In genomic region chr19:38644719-38645118, GRCh38 we compare ENCODE assay signal across 22 cellular contexts. TPM values are rescaled to one million over a fixed set of nuclear protein-coding genes. Genes with fewer than 3 reads are reported as not detected.
A peak's percentile ranks its signal among the peaks of the same experiment; 100 is the strongest.
DNase-seq lines count a peak whose midpoint lies in the region; ATAC-seq, FAIRE-seq and TF ChIP-seq lines count a peak whose summit lies in the region.
"Had no signal": no experiment of that assay in that cellular context is flagged by ENCODE, and none has a peak within 500 bp of the region (broad histone marks: within the 10 kb centered on the region; RNA-seq: fewer than 3 reads in every experiment).

No MANE protein-coding gene starts in this region.

- H3K27ac Mint-ChIP-seq in glutamatergic neuron (ENCODE audit: unreplicated experiment), result peak overlapping the region; percentile 82
- no peak overlapping the region for H3K27ac Mint-ChIP-seq in activated naive CD4-positive, alpha-beta T cell treated with anti-CD3 and anti-CD28 coated beads for 36 hours
- H3K27ac Mint-ChIP-seq: activated CD4-positive, alpha-beta T cell treated with anti-CD3 and anti-CD28 coated beads for 36 hours; activated naive CD8-positive, alpha-beta T cell; natural killer cell treated with Interleukin-12 subunit alpha and Interleukin-12 subunit beta and Interleukin-15 and Interleukin-18, amount 100 ng/mL, for 72 hours had no signal

- POLR2A ChIA-PET in HCT116 (lab: Charles Lee), result interaction anchor here (0.7 to 0.9 kb wide), 2 partner anchors 9 to 195 kb away, joined by 3 read pairs; no protein-coding TSS in a partner anchor

- H3K4me3 Mint-ChIP-seq in glutamatergic neuron (ENCODE audit: unreplicated experiment), result no peak overlapping the region
- H3K4me3 Mint-ChIP-seq in activated naive CD4-positive, alpha-beta T cell treated with anti-CD3 and anti-CD28 coated beads for 36 hours, result no peak overlapping the region
- H3K4me3 Mint-ChIP-seq: activated CD4-positive, alpha-beta T cell treated with anti-CD3 and anti-CD28 coated beads for 36 hours; activated naive CD8-positive, alpha-beta T cell; natural killer cell treated with Interleukin-12 subunit alpha and Interleukin-12 subunit beta and Interleukin-15 and Interleukin-18, amount 100 ng/mL, for 72 hours had no signal

- H3K9me3 Mint-ChIP-seq in glutamatergic neuron (ENCODE audit: unreplicated experiment), result peaks cover 17% of the 10 kb centered on the region
- H3K9me3 Mint-ChIP-seq in activated naive CD4-positive, alpha-beta T cell treated with anti-CD3 and anti-CD28 coated beads for 36 hours, result no peaks in the 10 kb centered on the region
- H3K9me3 Mint-ChIP-seq: natural killer cell treated with Interleukin-12 subunit alpha and Interleukin-12 subunit beta and Interleukin-15 and Interleukin-18, amount 100 ng/mL, for 72 hours had no signal

- no peak for ATAC-seq in HCT116
- ATAC-seq: activated CD4-positive, alpha-beta T cell treated with anti-CD3 and anti-CD28 coated beads for 36 hours; natural killer cell treated with Interleukin-12 subunit alpha and Interleukin-12 subunit beta and Interleukin-15 and Interleukin-18, amount 100 ng/mL, for 72 hours had no signal

- H3K27ac ChIP-seq in HCT116 (ENCODE audit: low read depth, low read length), result no peak overlapping the region
- peak overlapping the region; percentile 74 to 83 for H3K27ac ChIP-seq in small intestine (ENCODE audit: low read depth in 1 of 2, low read length in 1 of 2)
- H3K27ac ChIP-seq: ascending aorta had no signal

- no peaks in the 10 kb centered on the region for H4K20me1 ChIP-seq in HCT116 (ENCODE audit: insufficient read depth)

- DNase-seq in HCT116 (ENCODE audit: low read depth, low spot score), result no peak
- peak; percentile 50 for DNase-seq in SW480 (ENCODE audit: low spot score)
- DNase-seq in glutamatergic neuron, result no peak
- DNase-seq in small intestine, result peak; percentile 89
- no peak for DNase-seq in cardiac septum (ENCODE audit: low spot score)
- no peak for DNase-seq in activated naive CD4-positive, alpha-beta T cell treated with anti-CD3 and anti-CD28 coated beads for 36 hours
- DNase-seq in inferior parietal cortex (ENCODE audit: extremely low spot score), result no peak
- DNase-seq: activated CD4-positive, alpha-beta T cell treated with anti-CD3 and anti-CD28 coated beads for 36 hours; cerebellar nuclear complex; DMS 273 treated with DMSO at 0.1 percent for 48 hours; effector memory CD4-positive, alpha-beta T cell; GF-D8; Karpas-422; NCI-H1092; NCI-H1930; NCI-H2227 treated with DMSO at 0.1 percent for 48 hours; NCI-H774; SHP77; stimulated activated CD4-positive, alpha-beta T cell treated with anti-CD3 and anti-CD28 coated beads, Interleukin-1b, Interleukin-23, amount 100 ng/mL, for 48 hours had no signal

- intact Hi-C loops in HCT116 (cut with micrococcal nuclease), result no loop called here
- intact Hi-C loops in cardiac septum (cut with DNase I), result loop anchor here (5.0 to 10.0 kb wide), 3 partner anchors 63 to 208 kb away; partner anchors contain the start of gene ECH1
- intact Hi-C loops in activated naive CD4-positive, alpha-beta T cell treated with anti-CD3 and anti-CD28 coated beads for 36 hours (cut with micrococcal nuclease), result no loop called here

- no peak for FAIRE-seq in small intestine (lab: Jason Lieb, UNC)

- peaks cover 5% of the 10 kb centered on the region for H3K4me1 Mint-ChIP-seq in glutamatergic neuron (ENCODE audit: low read depth, unreplicated experiment)
- peaks cover 19% of the 10 kb centered on the region for H3K4me1 Mint-ChIP-seq in activated naive CD4-positive, alpha-beta T cell treated with anti-CD3 and anti-CD28 coated beads for 36 hours (ENCODE audit: low read depth)

- no peak for TF ChIP-seq POLR2A in HCT116 (IDR thresholded peaks at IDR 0.05; ENCODE audit: borderline replicate concordance, extremely low read depth, insufficient read depth, insufficient read length)

- no TSS peak for BruUV-seq in HCT116 (replicated peaks; lab: Mats Ljungman, UMichigan)

- H3K4me1 ChIP-seq in HCT116 (ENCODE audit: control insufficient read depth in 1 of 2, insufficient read depth in 2 of 2, low read length in 2 of 2) (peaks cover 11 to 37% of the 10 kb centered on the region in 2 experiments), small intestine (ENCODE audit: control insufficient read depth in 2 of 2, insufficient read depth in 1 of 2, low read depth in 1 of 2, low read length in 1 of 2) (peaks cover 6 to 9% of the 10 kb centered on the region in 2 donors)

- no peak overlapping the region for H3K9ac ChIP-seq in HCT116 (ENCODE audit: low read length)

- TF ChIP-seq CTCF in HCT116 (IDR thresholded peaks at IDR 0.05 in 2 of 3, conservative IDR thresholded peaks at IDR 0.05 in 1 of 3; ENCODE audit: borderline replicate concordance in 1 of 3, insufficient read depth in 1 of 3, low read depth in 2 of 3, low read length in 2 of 3) (no peak), glutamatergic neuron (IDR thresholded peaks at IDR 0.05; ENCODE audit: partially characterized antibody, unreplicated experiment) (no peak)

- peaks cover 23% of the 10 kb centered on the region for H3K79me2 ChIP-seq in HCT116 (ENCODE audit: insufficient read depth, low read length)

- 57 to 80% (median 57%) methylated on average over 7 to 8 of the region's 8 CpGs for WGBS in small intestine, 3 donors

- H3K9me2 ChIP-seq in HCT116 (ENCODE audit: insufficient read depth), result no peaks in the 10 kb centered on the region

- H3K36me3 Mint-ChIP-seq in glutamatergic neuron (ENCODE audit: unreplicated experiment), result peaks cover 4% of the 10 kb centered on the region
- H3K36me3 Mint-ChIP-seq in activated naive CD4-positive, alpha-beta T cell treated with anti-CD3 and anti-CD28 coated beads for 36 hours (ENCODE audit: low read depth), result peaks cover 3% of the 10 kb centered on the region

- H3K27me3 Mint-ChIP-seq in glutamatergic neuron (ENCODE audit: unreplicated experiment), result peaks cover 13% of the 10 kb centered on the region
- H3K27me3 Mint-ChIP-seq in activated naive CD4-positive, alpha-beta T cell treated with anti-CD3 and anti-CD28 coated beads for 36 hours (ENCODE audit: low read depth), result peaks cover 16% of the 10 kb centered on the region
- H3K27me3 Mint-ChIP-seq: natural killer cell treated with Interleukin-12 subunit alpha and Interleukin-12 subunit beta and Interleukin-15 and Interleukin-18, amount 100 ng/mL, for 72 hours had no signal

- CTCF ChIA-PET in HCT116 (lab: Charles Lee), result interaction anchor here (1.6 kb wide), 1 partner anchor 10 kb away, joined by 5 read pairs; no protein-coding TSS in a partner anchor
- CTCF ChIA-PET in activated naive CD4-positive, alpha-beta T cell treated with anti-CD3 and anti-CD28 coated beads for 36 hours (lab: Charles Lee), result interaction anchor here (1.2 to 3.7 kb wide), 3 partner anchors 8 to 41 kb away, joined by 4 to 20 read pairs (median 9); no protein-coding TSS in a partner anchor

- H2AFZ ChIP-seq in HCT116 (ENCODE audit: low read depth, low read length, poor library complexity, severe bottlenecking), result no peak overlapping the region

- no peaks in the 10 kb centered on the region for H3K27me3 ChIP-seq in HCT116 (ENCODE audit: insufficient read depth, low read length)
- H3K27me3 ChIP-seq in small intestine (ENCODE audit: control insufficient read depth in 2 of 2, insufficient read depth in 2 of 2, low read length in 2 of 2), result no peaks in the 10 kb centered on the region
- H3K27me3 ChIP-seq: ascending aorta had no signal

- no peak for TF ChIP-seq RAD21 in HCT116 (IDR thresholded peaks at IDR 0.05; ENCODE audit: low read depth)

- 0 out of 2 replicates have a peak overlapping the region, but pooled peaks have one; percentile 8 for H3K4me2 ChIP-seq in HCT116 (ENCODE audit: low read length)

- H3K9me3 ChIP-seq in HCT116 (ENCODE audit: control insufficient read depth in 1 of 2, insufficient read depth in 1 of 2, low read depth in 1 of 2, low read length in 2 of 2), result no peaks in the 10 kb centered on the region
- no peaks in the 10 kb centered on the region for H3K9me3 ChIP-seq in small intestine (ENCODE audit: control insufficient read depth, low read depth)
- H3K9me3 ChIP-seq: ascending aorta had no signal

- RAD21 ChIA-PET in HCT116 (lab: Charles Lee; ENCODE audit: low non-redundant PET in 1 of 2, low total read pairs in 2 of 2, uncharacterized antibody in 2 of 2, unreplicated experiment in 2 of 2), result interaction anchor here in 1 of 2 experiments (0.6 kb wide), 1 partner anchor 71 kb away, joined by 5 read pairs; no protein-coding TSS in a partner anchor

- H3K36me3 ChIP-seq in HCT116 (ENCODE audit: control insufficient read depth in 1 of 2, insufficient read depth in 2 of 2, low read length in 2 of 2) (peaks cover 0 to 4% of the 10 kb centered on the region in 2 experiments; a peak in 1 of 4 replicates), small intestine (ENCODE audit: control insufficient read depth in 2 of 2, insufficient read depth in 2 of 2, low read length in 2 of 2) (no peaks in the 10 kb centered on the region)
- H3K36me3 ChIP-seq: ascending aorta had no signal

- H3K4me3 ChIP-seq in HCT116 (replicated peaks in 1 of 2; ENCODE audit: low read depth in 1 of 2, low read length in 2 of 2) (no peak overlapping the region), small intestine (ENCODE audit: low read depth in 1 of 2, low read length in 2 of 2) (no peak overlapping the region)
- H3K4me3 ChIP-seq: ascending aorta had no signal

TF ChIP-seq in HCT116, 20 proteins besides CTCF, POLR2A, EP300 and RAD21 (continues in another document):
- TF ChIP-seq, protein P1, sequence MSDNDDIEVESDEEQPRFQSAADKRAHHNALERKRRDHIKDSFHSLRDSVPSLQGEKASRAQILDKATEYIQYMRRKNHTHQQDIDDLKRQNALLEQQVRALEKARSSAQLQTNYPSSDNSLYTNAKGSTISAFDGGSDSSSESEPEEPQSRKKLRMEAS (IDR thresholded peaks at IDR 0.05), result no peak
- TF ChIP-seq ZFX (IDR thresholded peaks at IDR 0.05), result no peak
- no peak for TF ChIP-seq ELF1 (IDR thresholded peaks at IDR 0.05; ENCODE audit: borderline replicate concordance, low read depth)
- TF ChIP-seq CBX3 (IDR thresholded peaks at IDR 0.05; ENCODE audit: low read depth), result no peak

RNA-seq across cellular contexts. Expression of gene ACTN4, which starts 2.7 kb away (rescaled TPM):
- total RNA-seq in HCT116 (2021; ENCODE audit: unreplicated experiment), result 651 TPM
- polyA plus RNA-seq in HCT116 (2012), result 635 and 727 TPM in 2 replicates
- total RNA-seq in glutamatergic neuron (ENCODE audit: unreplicated experiment), result 975 TPM
- 100 to 1,000 TPM; 188 to 326 (median 291) TPM for polyA plus RNA-seq in small intestine
- total RNA-seq in cardiac septum, result 190 TPM
- 100 to 1,000 TPM; 117 to 119 TPM for total RNA-seq in activated naive CD4-positive, alpha-beta T cell treated with anti-CD3 and anti-CD28 coated beads for 36 hours

RNA-seq across cellular contexts. Expression of gene EIF3K, which starts 25.7 kb away (rescaled TPM):
- total RNA-seq in HCT116 (2021; ENCODE audit: unreplicated experiment), result 313 TPM
- 474 and 485 TPM in 2 replicates for polyA plus RNA-seq in HCT116 (2012)
- total RNA-seq in glutamatergic neuron (ENCODE audit: unreplicated experiment), result 247 TPM
- 100 to 1,000 TPM; 619 to 710 (median 633) TPM for polyA plus RNA-seq in small intestine
- 483 TPM for total RNA-seq in cardiac septum
- 100 to 1,000 TPM; 299 to 324 TPM for total RNA-seq in activated naive CD4-positive, alpha-beta T cell treated with anti-CD3 and anti-CD28 coated beads for 36 hours

RNA-seq across cellular contexts. Expression of gene MAP4K1, which starts 27.0 kb away (rescaled TPM):
- 9.1 TPM for total RNA-seq in HCT116 (2021; ENCODE audit: unreplicated experiment)
- polyA plus RNA-seq in HCT116 (2012), result 2.1 and 2.2 TPM in 2 replicates
- 6.3 TPM for total RNA-seq in glutamatergic neuron (ENCODE audit: unreplicated experiment)
- polyA plus RNA-seq in small intestine, result 10 to 100 TPM in 1 of 3 donors, 1 to 10 TPM in 1, under 1 TPM in 1; 0.45 to 10.8 (median 4.0) TPM
- total RNA-seq in cardiac septum, result 1.5 TPM
- total RNA-seq in activated naive CD4-positive, alpha-beta T cell treated with anti-CD3 and anti-CD28 coated beads for 36 hours, result 100 to 1,000 TPM; 135 to 148 TPM

Comparison
In these comparisons a context has a peak if more than half of its experiments do, and no peak if none do; other contexts are left out.
1. DNase-seq: peak in SW480 (single experiment) and small intestine (single experiment); none in HCT116 (single experiment), glutamatergic neuron (single experiment), cardiac septum (single experiment), activated naive CD4-positive, alpha-beta T cell treated with anti-CD3 and anti-CD28 coated beads for 36 hours (single experiment) and inferior parietal cortex (single experiment).
2. RNA of gene MAP4K1, which starts 27.0 kb away (total RNA-seq): 135 to 148 TPM in activated naive CD4-positive, alpha-beta T cell treated with anti-CD3 and anti-CD28 coated beads for 36 hours; 9.1 TPM in HCT116 (single experiment), 6.3 TPM in glutamatergic neuron (single experiment) and 1.5 TPM in cardiac septum (single experiment); every median in the first group is over 10 times any median in the second.